Comparison of ENCODE assay signal across 38 cellular contexts in the genomic region with DNA sequence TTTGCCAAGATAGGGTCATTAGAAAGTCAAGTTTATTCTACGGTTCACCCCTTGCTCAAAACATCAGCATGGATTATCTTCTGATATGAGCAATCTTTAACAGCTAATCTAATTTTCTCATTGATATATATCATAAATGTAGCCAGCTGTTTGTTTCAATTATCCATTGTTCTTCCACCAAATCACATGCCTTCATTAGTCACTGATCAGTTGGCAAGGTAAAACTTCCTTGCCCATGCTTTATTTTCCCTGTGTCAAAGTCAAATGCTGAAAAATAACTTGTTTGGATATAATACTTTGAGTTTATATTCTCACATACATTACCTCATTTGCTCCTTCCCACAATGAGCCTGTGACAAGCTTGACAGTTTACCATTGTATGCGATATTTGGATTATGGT.
"Had no signal": no experiment of that assay in that cellular context is flagged by ENCODE, and none has a peak within 500 bp of the region (broad histone marks: within the 10 kb centered on the region; RNA-seq: fewer than 3 reads in every experiment).

No MANE protein-coding gene starts in this region.

- H3K36me3 ChIP-seq: adrenal gland, cardiac muscle cell had no signal

- H3K9me3 ChIP-seq: adrenal gland had no signal

- H3K27me3 ChIP-seq: adrenal gland, cardiac muscle cell had no signal

- H3K4me3 ChIP-seq: adrenal gland, cardiac muscle cell had no signal

- H3K27ac Mint-ChIP-seq: activated B cell treated with CpG ODN at 0.5 μM for 24 hours; activated CD4-positive, alpha-beta memory T cell treated with anti-CD3 and anti-CD28 coated beads for 36 hours; activated CD4-positive, alpha-beta T cell treated with anti-CD3 and anti-CD28 coated beads, Interleukin-2, amount 10 ng/mL, durations not matched to agents 24 days and 14 days; activated CD8-positive, alpha-beta T cell treated with anti-CD3 and anti-CD28 coated beads for 36 hours; activated naive CD4-positive, alpha-beta T cell treated with anti-CD3 and anti-CD28 coated beads for 36 hours; activated naive CD4-positive, alpha-beta T cell treated with anti-CD3 and anti-CD28 coated beads, Interleukin-2, amount 50 U/mL, for 72 hours; activated naive CD8-positive, alpha-beta T cell treated with anti-CD3 and anti-CD28 coated beads for 36 hours; activated T-cell treated with anti-CD3 and anti-CD28 coated beads, Interleukin-2, amount 50 U/mL, for 72 hours; activated T-helper 1 cell treated with anti-CD3 and anti-CD28 coated beads, Interleukin-12 subunit alpha, Interleukin-12 subunit beta, Interleukin-2, Interleukin-4 antibody, amounts not matched to agents 30 ng/mL and 10 ng/mL and 1 ng/mL, durations not matched to agents 14 hours and 24 hours and 36 hours; activated T-helper 17 cell treated with anti-CD3 and anti-CD28 coated beads, Interleukin-2, amount 50 U/mL, for 72 hours; brain; T-helper 1 cell treated with Interleukin-12 subunit alpha and Interleukin-12 subunit beta and Interleukin-4 antibody, amounts not matched to agents 30 μg/mL and 1 μg/mL, for 36 hours; T-helper 2 cell treated with Interferon-gamma antibody and Interleukin-4, amounts not matched to agents 5 μg/mL and 100 μg/mL, for 36 hours had no signal

- ATAC-seq: activated CD8-positive, alpha-beta T cell treated with anti-CD3 and anti-CD28 coated beads for 36 hours; activated naive CD4-positive, alpha-beta T cell treated with anti-CD3 and anti-CD28 coated beads, Interleukin-2, amount 50 U/mL, for 72 hours; activated T-cell treated with anti-CD3 and anti-CD28 coated beads, Interleukin-2, amount 50 U/mL, for 4 hours; activated T-cell treated with anti-CD3 and anti-CD28 coated beads, Interleukin-2, amount 50 U/mL, for 72 hours; activated T-helper 17 cell treated with anti-CD3 and anti-CD28 coated beads, Interleukin-2, amount 50 U/mL, for 72 hours had no signal

- DNase-seq: activated B cell treated with CpG ODN at 0.5 μM for 24 hours; activated CD4-positive, alpha-beta memory T cell treated with anti-CD3 and anti-CD28 coated beads for 36 hours; activated CD4-positive, alpha-beta T cell treated with anti-CD3 and anti-CD28 coated beads for 4 hours; activated CD4-positive, alpha-beta T cell treated with anti-CD3 and anti-CD28 coated beads, Interleukin-2, amount 10 ng/mL, durations not matched to agents 24 days and 14 days; activated CD4-positive, alpha-beta T cell treated with anti-CD3 and anti-CD28 coated beads, Interleukin-2, amount 50 U/mL, for 1 hour; activated CD4-positive, alpha-beta T cell treated with anti-CD3 and anti-CD28 coated beads, Interleukin-2, amount 50 U/mL, for 4 hours; activated CD4-positive, CD25-positive, alpha-beta regulatory T cell treated with anti-CD3 and anti-CD28 coated beads, Interleukin-2, amount 50 U/mL, for 72 hours; activated CD8-positive, alpha-beta memory T cell treated with anti-CD3 and anti-CD28 coated beads, Interleukin-2, amount 50 U/mL, for 4 hours; activated CD8-positive, alpha-beta T cell treated with anti-CD3 and anti-CD28 coated beads for 36 hours; activated effector memory CD4-positive, alpha-beta T cell treated with anti-CD3 and anti-CD28 coated beads, Interleukin-2, amount 50 U/mL, for 16 hours; activated gamma-delta T cell treated with Interleukin-2 at 50 U/mL for 16 hours; activated naive CD4-positive, alpha-beta T cell; activated naive CD4-positive, alpha-beta T cell treated with anti-CD3 and anti-CD28 coated beads for 36 hours; activated naive CD4-positive, alpha-beta T cell treated with anti-CD3 and anti-CD28 coated beads, Interleukin-2, amount 50 U/mL, for 16 hours; activated naive CD8-positive, alpha-beta T cell treated with anti-CD3 and anti-CD28 coated beads for 36 hours; activated T-cell treated with anti-CD3 and anti-CD28 coated beads for 4 hours; activated T-cell treated with anti-CD3 and anti-CD28 coated beads, Interleukin-2, amount 50 U/mL, for 1 hour; activated T-cell treated with anti-CD3 and anti-CD28 coated beads, Interleukin-2, amount 50 U/mL, for 4 hours; activated T-cell treated with anti-CD3 and anti-CD28 coated beads, Interleukin-2, amount 50 U/mL, for 72 hours; adrenal gland; amniotic stem cell; aorta; caudate nucleus; cerebellar nuclear complex; T-helper 1 cell; T-helper 2 cell; T-helper 9 cell had no signal

- FAIRE-seq: bronchial epithelial cell, TTC549 had no signal

- H3K4me3 Mint-ChIP-seq: activated B cell treated with CpG ODN at 0.5 μM for 24 hours; activated CD4-positive, alpha-beta memory T cell treated with anti-CD3 and anti-CD28 coated beads for 36 hours; activated CD4-positive, alpha-beta T cell treated with anti-CD3 and anti-CD28 coated beads, Interleukin-2, amount 10 ng/mL, durations not matched to agents 24 days and 14 days; activated CD8-positive, alpha-beta T cell treated with anti-CD3 and anti-CD28 coated beads for 36 hours; activated naive CD4-positive, alpha-beta T cell treated with anti-CD3 and anti-CD28 coated beads for 36 hours; activated naive CD8-positive, alpha-beta T cell treated with anti-CD3 and anti-CD28 coated beads for 36 hours; activated T-cell treated with anti-CD3 and anti-CD28 coated beads, Interleukin-2, amount 50 U/mL, for 4 hours; activated T-cell treated with anti-CD3 and anti-CD28 coated beads, Interleukin-2, amount 50 U/mL, for 72 hours; activated T-helper 1 cell treated with anti-CD3 and anti-CD28 coated beads, Interleukin-12 subunit alpha, Interleukin-12 subunit beta, Interleukin-2, Interleukin-4 antibody, amounts not matched to agents 30 ng/mL and 10 ng/mL and 1 ng/mL, durations not matched to agents 14 hours and 24 hours and 36 hours; activated T-helper 17 cell treated with anti-CD3 and anti-CD28 coated beads, Interleukin-2, amount 50 U/mL, for 72 hours; brain; central memory CD8-positive, alpha-beta T cell; T-helper 1 cell treated with Interleukin-12 subunit alpha and Interleukin-12 subunit beta and Interleukin-4 antibody, amounts not matched to agents 30 μg/mL and 1 μg/mL, for 36 hours; T-helper 2 cell treated with Interferon-gamma antibody and Interleukin-4, amounts not matched to agents 5 μg/mL and 100 μg/mL, for 36 hours had no signal

- H3K4me1 Mint-ChIP-seq: activated B cell treated with CpG ODN at 0.5 μM for 24 hours; activated CD4-positive, alpha-beta T cell treated with anti-CD3 and anti-CD28 coated beads, Interleukin-2, amount 10 ng/mL, durations not matched to agents 24 days and 14 days; activated naive CD8-positive, alpha-beta T cell treated with anti-CD3 and anti-CD28 coated beads for 36 hours; activated T-helper 17 cell treated with anti-CD3 and anti-CD28 coated beads, Interleukin-2, amount 50 U/mL, for 72 hours; brain had no signal

- H3K27me3 Mint-ChIP-seq: activated B cell treated with CpG ODN at 0.5 μM for 24 hours; activated CD4-positive, alpha-beta memory T cell treated with anti-CD3 and anti-CD28 coated beads for 36 hours; activated CD4-positive, alpha-beta T cell treated with anti-CD3 and anti-CD28 coated beads, Interleukin-2, amount 10 ng/mL, durations not matched to agents 24 days and 14 days; activated CD8-positive, alpha-beta T cell treated with anti-CD3 and anti-CD28 coated beads for 36 hours; activated naive CD8-positive, alpha-beta T cell treated with anti-CD3 and anti-CD28 coated beads for 36 hours; activated T-helper 17 cell treated with anti-CD3 and anti-CD28 coated beads, Interleukin-2, amount 50 U/mL, for 72 hours; brain; central memory CD8-positive, alpha-beta T cell had no signal

- H3K27ac ChIP-seq: adrenal gland, cardiac muscle cell, VCaP had no signal
